8 cellular contexts compared by ENCODE assay signal in the genomic region with DNA sequence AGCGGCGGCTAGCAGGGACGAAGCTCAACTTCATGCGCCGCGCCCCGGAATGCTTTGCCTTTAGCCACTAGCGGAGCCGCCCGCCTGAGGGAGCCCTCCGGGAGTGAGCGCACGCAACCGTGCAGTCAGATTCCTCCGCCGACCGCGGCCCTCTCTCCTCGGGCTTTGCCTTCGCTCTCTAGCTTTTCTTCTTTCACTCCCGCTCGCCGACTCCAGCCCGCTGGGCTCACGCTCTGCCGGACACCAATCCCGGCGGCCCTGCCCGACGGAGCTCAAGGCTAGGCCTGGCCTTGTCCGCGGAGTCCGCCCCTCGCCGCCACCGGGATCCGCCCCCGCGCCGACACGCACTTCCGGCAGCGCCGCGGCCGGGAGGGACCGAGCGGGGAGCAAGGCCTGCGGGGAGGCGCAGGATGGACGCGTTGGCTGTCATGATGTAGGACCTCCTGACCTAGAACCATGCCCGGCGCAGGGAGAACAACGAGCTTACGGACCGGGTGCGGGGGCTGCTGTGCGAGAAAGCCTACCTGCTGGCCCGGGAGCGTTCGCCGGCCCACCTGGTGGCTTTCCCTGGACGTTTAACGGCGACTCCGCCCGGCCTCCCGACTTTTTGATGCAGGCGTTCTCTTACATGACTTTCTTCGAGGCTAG. TPM values are rescaled to one million over a fixed set of nuclear protein-coding genes. Genes with fewer than 3 reads are reported as not detected.
DNase-seq lines count a peak whose midpoint lies in the region; ATAC-seq, FAIRE-seq and TF ChIP-seq lines count a peak whose summit lies in the region.

No MANE protein-coding gene starts in this region.

- peak; percentile 93 for ATAC-seq in HG02571 (IDR thresholded peaks at IDR 0.05; ENCODE audit: unreplicated experiment)
- ATAC-seq in right cardiac atrium, result peak; percentile 99 to 100

- peak overlapping the region; percentile 97 for H3K4me3 Mint-ChIP-seq in T-helper 1 cell treated with Interleukin-12 subunit alpha and Interleukin-12 subunit beta and Interleukin-4 antibody, amounts not matched to agents 30 μg/mL and 1 μg/mL, for 36 hours

- no peaks in the 10 kb centered on the region for H3K9me3 Mint-ChIP-seq in T-helper 1 cell treated with Interleukin-12 subunit alpha and Interleukin-12 subunit beta and Interleukin-4 antibody, amounts not matched to agents 30 μg/mL and 1 μg/mL, for 36 hours

- under 1% methylated on average over 71 of the region's 71 CpGs for WGBS in right cardiac atrium

- H3K27ac Mint-ChIP-seq in T-helper 1 cell treated with Interleukin-12 subunit alpha and Interleukin-12 subunit beta and Interleukin-4 antibody, amounts not matched to agents 30 μg/mL and 1 μg/mL, for 36 hours, result peak overlapping the region; percentile 98

- peak; percentile 73 for DNase-seq in NCI-H1092 (lab: John Stamatoyannopoulos, UW)
- peak; percentile 89 to 95 (median 95) for DNase-seq in right cardiac atrium
- peak; percentile 47 for DNase-seq in pulmonary artery endothelial cell (ENCODE audit: low read depth, low spot score)
- DNase-seq in urothelium cell line (ENCODE audit: low spot score), result peak; percentile 96

- FAIRE-seq in urothelium cell line (lab: Jason Lieb, UNC), result peak; percentile 99

- H3K4me1 Mint-ChIP-seq in T-helper 1 cell treated with Interleukin-12 subunit alpha and Interleukin-12 subunit beta and Interleukin-4 antibody, amounts not matched to agents 30 μg/mL and 1 μg/mL, for 36 hours (ENCODE audit: low read depth), result peaks cover 34% of the 10 kb centered on the region

- H3K27ac ChIP-seq in angular gyrus (ENCODE audit: low read depth, low read length), result peak overlapping the region; percentile 99
- H3K27ac ChIP-seq in right cardiac atrium (ENCODE audit: low read length), result peak overlapping the region; percentile 99

- H3K9me3 ChIP-seq in right cardiac atrium (ENCODE audit: control insufficient read depth, low read length), result no peaks in the 10 kb centered on the region

- intact Hi-C loops in right cardiac atrium (cut with DNase I), result loop anchor here in 3 of 4 donors (2.0 to 10.0 kb wide), 2 partner anchors 57 to 61 kb away; a partner anchor contains a TSS

- peaks cover 2% of the 10 kb centered on the region for H3K4me1 ChIP-seq in right cardiac atrium (ENCODE audit: control insufficient read depth, insufficient read depth, low read length)

- H3K4me3 ChIP-seq in right cardiac atrium (ENCODE audit: low read length), result peak overlapping the region; percentile 58

- peaks cover 11% of the 10 kb centered on the region for H3K27me3 Mint-ChIP-seq in T-helper 1 cell treated with Interleukin-12 subunit alpha and Interleukin-12 subunit beta and Interleukin-4 antibody, amounts not matched to agents 30 μg/mL and 1 μg/mL, for 36 hours (ENCODE audit: low read depth)

- peaks cover 23% of the 10 kb centered on the region for H3K36me3 Mint-ChIP-seq in T-helper 1 cell treated with Interleukin-12 subunit alpha and Interleukin-12 subunit beta and Interleukin-4 antibody, amounts not matched to agents 30 μg/mL and 1 μg/mL, for 36 hours (ENCODE audit: low read depth)

- H3K27me3 ChIP-seq in right cardiac atrium (ENCODE audit: control insufficient read depth, insufficient read depth), result no peaks in the 10 kb centered on the region

- TF ChIP-seq CTCF in GM12872 (IDR thresholded peaks at IDR 0.05; ENCODE audit: insufficient read depth, low read depth, low read length), result peak; percentile 20; the same call in 1 of the 3 replicates

RNA-seq across cellular contexts. Expression of a gene that starts 40.8 kb away (rescaled TPM):
- total RNA-seq in right cardiac atrium (not detected), pulmonary artery endothelial cell (not detected in 2 replicates)
- polyA plus RNA-seq in right cardiac atrium, result not detected

RNA-seq across cellular contexts. Expression of a gene that starts 57.7 kb away (rescaled TPM):
- total RNA-seq in right cardiac atrium, result 10 to 100 TPM in 1 of 4 donors, 1 to 10 TPM in 3; 8.2 to 10.2 (median 9.6) TPM
- 3.3 TPM for polyA plus RNA-seq in right cardiac atrium
- 12.0 and 12.6 TPM in 2 replicates for total RNA-seq in pulmonary artery endothelial cell

Comparison
In these comparisons a context has a peak if more than half of its experiments do, and no peak if none do; other contexts are left out.
1. Peak in every context shown above with its lines: DNase-seq, ATAC-seq, H3K4me3 ChIP-seq and H3K27ac ChIP-seq.